20 cellular contexts compared by ENCODE assay signal in the genomic region with DNA sequence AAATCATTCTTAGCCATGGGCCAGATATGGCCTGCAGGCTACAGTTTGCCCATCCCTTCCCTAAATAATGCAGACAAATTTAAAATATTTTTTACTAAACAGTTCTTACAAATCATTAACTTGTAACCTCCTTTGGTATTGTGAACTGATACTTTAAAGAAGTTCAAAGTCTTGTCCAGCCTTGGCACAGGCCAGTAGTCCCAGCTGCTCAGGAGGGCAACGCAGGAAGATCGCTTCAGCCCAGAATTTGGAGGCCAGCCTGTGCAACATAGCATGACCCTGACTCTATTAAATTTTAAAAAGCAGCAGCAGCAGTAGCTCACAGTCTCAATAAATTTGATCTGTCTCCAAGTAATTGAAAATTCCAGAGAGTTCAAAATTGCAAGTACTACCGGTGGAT.
DNase-seq lines count a peak whose midpoint lies in the region; ATAC-seq, FAIRE-seq and TF ChIP-seq lines count a peak whose summit lies in the region.
"Had no signal": no experiment of that assay in that cellular context is flagged by ENCODE, and none has a peak within 500 bp of the region (broad histone marks: within the 10 kb centered on the region; RNA-seq: fewer than 3 reads in every experiment).

No MANE protein-coding gene starts in this region.

- H3K4me2 ChIP-seq in Loucy (ENCODE audit: low read depth, low read length, poor library complexity, severe bottlenecking), result peak overlapping the region; percentile 96

- peaks cover 5% of the 10 kb centered on the region for H3K27me3 Mint-ChIP-seq in glutamatergic neuron (ENCODE audit: unreplicated experiment)

- TF ChIP-seq CTCF in Loucy (conservative IDR thresholded peaks at IDR 0.05; ENCODE audit: low read length) (no peak), glutamatergic neuron (IDR thresholded peaks at IDR 0.05; ENCODE audit: partially characterized antibody, unreplicated experiment) (no peak), mucosa of descending colon (IDR thresholded peaks at IDR 0.05) (no peak)

- no peaks in the 10 kb centered on the region for H3K36me3 Mint-ChIP-seq in glutamatergic neuron (ENCODE audit: unreplicated experiment)

- no peaks in the 10 kb centered on the region for H3K36me3 ChIP-seq in Loucy (ENCODE audit: insufficient read depth, low read length)
- H3K36me3 ChIP-seq in mucosa of descending colon (ENCODE audit: low read depth), result no peaks in the 10 kb centered on the region
- H3K36me3 ChIP-seq in small intestine (ENCODE audit: control insufficient read depth in 2 of 2, insufficient read depth in 2 of 2, low read length in 2 of 2), result no peaks in the 10 kb centered on the region
- H3K36me3 ChIP-seq: MG63 had no signal

- H3K4me1 ChIP-seq in Loucy (ENCODE audit: insufficient read depth, low read length, poor library complexity, severe bottlenecking) (peaks cover 80% of the 10 kb centered on the region), mucosa of descending colon (ENCODE audit: low read depth) (peaks cover 16% of the 10 kb centered on the region), small intestine (ENCODE audit: control insufficient read depth in 2 of 2, insufficient read depth in 1 of 2, low read depth in 1 of 2, low read length in 1 of 2) (peaks cover 2 to 7% of the 10 kb centered on the region in 2 donors)

- no peak overlapping the region for H3K27ac ChIP-seq in small intestine (ENCODE audit: low read depth in 1 of 2, low read length in 1 of 2)

- H4K20me1 ChIP-seq in Loucy (ENCODE audit: insufficient read depth, low read length, poor library complexity, severe bottlenecking), result peaks cover 24% of the 10 kb centered on the region

- H2AFZ ChIP-seq in Loucy (ENCODE audit: low read length), result no peak overlapping the region

- peak overlapping the region; percentile 79 for H3K4me3 ChIP-seq in Loucy (ENCODE audit: low read length, poor library complexity, severe bottlenecking)
- H3K4me3 ChIP-seq in mucosa of descending colon, result no peak overlapping the region
- no peak overlapping the region for H3K4me3 ChIP-seq in small intestine (ENCODE audit: low read depth in 1 of 2, low read length in 2 of 2)
- H3K4me3 ChIP-seq: MG63 had no signal

- H3K9me3 ChIP-seq in Loucy (ENCODE audit: insufficient read depth, low read depth, low read length) (no peaks in the 10 kb centered on the region), mucosa of descending colon (no peaks in the 10 kb centered on the region), small intestine (ENCODE audit: control insufficient read depth, low read depth) (no peaks in the 10 kb centered on the region)
- H3K9me3 ChIP-seq: MG63 had no signal

- FAIRE-seq in small intestine (lab: Jason Lieb, UNC), result no peak
- FAIRE-seq: GM12892 had no signal

- DNase-seq in glutamatergic neuron (no peak), mucosa of descending colon (peak in 1 of 3 donors; percentile 31), small intestine (peak; percentile 60), SW 1271 (lab: John Stamatoyannopoulos, UW) (no peak)
- no peak for DNase-seq in activated T-cell treated with anti-CD3 and anti-CD28 coated beads, Interleukin-2, amount 50 U/mL, for 48 hours
- DNase-seq: CD4-positive, alpha-beta memory T cell; DND-41; GDM1; GOT3; HFFc6; KBM-7; MG63; NCI-H1092 treated with DMSO at 0.1 percent for 48 hours; NCI-H1694; NCI-H82; Right ventricle myocardium superior had no signal

- peak; percentile 18 for ATAC-seq in mucosa of descending colon
- no peak for ATAC-seq in GM21786 (IDR thresholded peaks at IDR 0.05; ENCODE audit: unreplicated experiment)
- ATAC-seq: Panc1 had no signal

- peaks cover 41% of the 10 kb centered on the region for H3K4me1 Mint-ChIP-seq in glutamatergic neuron (ENCODE audit: low read depth, unreplicated experiment)

- H3K9ac ChIP-seq in Loucy (ENCODE audit: low read depth, low read length, poor library complexity, severe bottlenecking), result peak overlapping the region; percentile 13

- no peaks in the 10 kb centered on the region for H3K9me2 ChIP-seq in Loucy (replicated peaks; ENCODE audit: low read depth, low read length)

- H3K27me3 ChIP-seq in Loucy (ENCODE audit: insufficient read depth, low read length, poor library complexity, severe bottlenecking) (no peaks in the 10 kb centered on the region), small intestine (ENCODE audit: control insufficient read depth in 2 of 2, insufficient read depth in 2 of 2, low read length in 2 of 2) (no peaks in the 10 kb centered on the region)
- H3K27me3 ChIP-seq: MG63 had no signal

- no peak overlapping the region for H3K27ac Mint-ChIP-seq in glutamatergic neuron (ENCODE audit: unreplicated experiment)
- H3K27ac Mint-ChIP-seq: CD4-positive, alpha-beta memory T cell; HFFc6 had no signal

- intact Hi-C loops in mucosa of descending colon (cut with DNase I, micrococcal nuclease), result no loop called here

- peaks cover 6% of the 10 kb centered on the region for H3K9me3 Mint-ChIP-seq in glutamatergic neuron (ENCODE audit: unreplicated experiment)
- H3K9me3 Mint-ChIP-seq: HFFc6 had no signal

- 15 to 60% (median 35%) methylated on average over 3 of the region's 3 CpGs for WGBS in small intestine, 3 donors

- peak overlapping the region; percentile 41 for H3K4me3 Mint-ChIP-seq in glutamatergic neuron (ENCODE audit: unreplicated experiment)
- H3K4me3 Mint-ChIP-seq: CD4-positive, alpha-beta memory T cell; HFFc6 had no signal

- H3K79me2 ChIP-seq in Loucy (ENCODE audit: insufficient read depth, low read length), result peaks cover 77% of the 10 kb centered on the region

- peaks cover 6% of the 10 kb centered on the region; the same call in 1 of the 2 replicates for H3F3A ChIP-seq in Loucy (ENCODE audit: low read depth)
